ENCODE assay signal across 8 cellular contexts in the genomic region with DNA sequence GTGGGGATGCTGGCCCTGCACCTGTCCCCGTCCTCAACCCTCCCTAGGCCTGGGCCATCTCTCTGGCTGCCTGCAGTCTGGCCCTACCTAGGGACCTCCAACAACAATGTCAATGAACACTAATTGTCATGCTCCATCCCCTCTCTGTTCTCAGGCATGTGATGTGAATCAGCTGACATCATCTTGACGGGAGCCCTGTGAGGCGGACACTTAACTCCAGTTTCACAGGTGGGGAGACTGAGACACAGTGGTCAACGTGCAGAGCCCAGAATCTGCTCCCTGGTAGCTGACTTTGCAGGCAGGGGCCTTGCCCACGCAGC. TPM values are rescaled to one million over a fixed set of nuclear protein-coding genes. Genes with fewer than 3 reads are reported as not detected.
DNase-seq lines count a peak whose midpoint lies in the region; ATAC-seq and TF ChIP-seq lines count a peak whose summit lies in the region.

No MANE protein-coding gene starts in this region.

- H3K4me3 ChIP-seq in ACC112 (ENCODE audit: low read depth, low read length) (peak overlapping the region; percentile 84), LNCaP clone FGC (ENCODE audit: low read depth, low read length) (peak overlapping the region; percentile 90), coronary artery (peak overlapping the region; percentile 96), mucosa of descending colon (no peak overlapping the region)

- no peaks in the 10 kb centered on the region for H3K9me3 Mint-ChIP-seq in naive B cell

- no peaks in the 10 kb centered on the region for H3K27me3 ChIP-seq in ACC112 (ENCODE audit: insufficient read depth, low read length)

- TF ChIP-seq CTCF in LNCaP clone FGC (IDR thresholded peaks at IDR 0.05; ENCODE audit: control insufficient read depth, extremely low read depth, insufficient read depth) (no peak), coronary artery (IDR thresholded peaks at IDR 0.05) (no peak), mucosa of descending colon (IDR thresholded peaks at IDR 0.05) (no peak)

- no peaks in the 10 kb centered on the region for H3K9me3 ChIP-seq in mucosa of descending colon

- no peaks in the 10 kb centered on the region for H3K36me3 ChIP-seq in ACC112 (ENCODE audit: insufficient read depth, low read length)
- no peaks in the 10 kb centered on the region for H3K36me3 ChIP-seq in mucosa of descending colon (ENCODE audit: low read depth)

- intact Hi-C loops in mucosa of descending colon (cut with DNase I, micrococcal nuclease), result no loop called here

- H3K4me3 Mint-ChIP-seq in naive B cell, result peak overlapping the region in 6 of 8 donors; percentile 41 to 92 (median 84)

- H3K27ac Mint-ChIP-seq in naive B cell, result no peak overlapping the region

- H3K27ac ChIP-seq in ACC112 (ENCODE audit: low read depth, low read length), result no peak overlapping the region
- H3K27ac ChIP-seq in coronary artery, result peak overlapping the region; percentile 45 to 92

- peak overlapping the region; percentile 34 for H2AFZ ChIP-seq in ACC112 (ENCODE audit: low read length, unreplicated experiment)

- ATAC-seq in naive B cell (ENCODE audit: low read depth in 2 of 2) (no peak), GM18861 (IDR thresholded peaks at IDR 0.05; ENCODE audit: unreplicated experiment) (no peak), mucosa of descending colon (no peak), HG02852 (IDR thresholded peaks at IDR 0.05; ENCODE audit: unreplicated experiment) (no peak)

- peaks cover 0 to 6% (median 0%) of the 10 kb centered on the region in 3 donors for H3K27me3 Mint-ChIP-seq in naive B cell

- DNase-seq in LNCaP clone FGC (ENCODE audit: low read depth) (no peak), coronary artery (ENCODE audit: low spot score) (no peak), naive B cell (no peak), mucosa of descending colon (no peak)
- no peak for DNase-seq in stimulated activated naive CD4-positive, alpha-beta T cell treated with Interleukin-2 at 50 U/mL for 16 hours (lab: John Stamatoyannopoulos, UW)

- H3K4me1 ChIP-seq in ACC112 (ENCODE audit: control insufficient read depth, insufficient read depth, low read length, unreplicated experiment), result peaks cover 43% of the 10 kb centered on the region
- peaks cover 4% of the 10 kb centered on the region for H3K4me1 ChIP-seq in mucosa of descending colon (ENCODE audit: low read depth)

- no peaks in the 10 kb centered on the region for H3K36me3 Mint-ChIP-seq in naive B cell

- H3K79me2 ChIP-seq in ACC112 (ENCODE audit: control insufficient read depth, insufficient read depth, low read length, unreplicated experiment), result peaks cover 6% of the 10 kb centered on the region

- peaks cover 42 to 49% (median 46%) of the 10 kb centered on the region in 3 donors for H3K4me1 Mint-ChIP-seq in naive B cell

RNA-seq across cellular contexts. Expression of a gene that starts 0.8 kb away (rescaled TPM):
- polyA plus RNA-seq in naive B cell (ENCODE audit: low read depth in 6 of 6), result 10 to 100 TPM; 30.2 to 51.5 (median 41.4) TPM
- 10 to 100 TPM in 1 of 3 donors, 1 to 10 TPM in 2; 4.1 to 46.1 (median 9.5) TPM for total RNA-seq in mucosa of descending colon

RNA-seq across cellular contexts. Expression of a gene that starts 12.8 kb away (rescaled TPM):
- polyA plus RNA-seq in naive B cell (ENCODE audit: low read depth in 6 of 6), result not detected
- 10 to 100 TPM in 2 of 3 donors, 1 to 10 TPM in 1; 4.7 to 20.0 (median 12.6) TPM for total RNA-seq in mucosa of descending colon

RNA-seq across cellular contexts. Expression of a gene that starts 17.1 kb away (rescaled TPM):
- polyA plus RNA-seq in naive B cell (ENCODE audit: low read depth in 6 of 6), result 100 to 1,000 TPM; 112 to 170 (median 132) TPM
- total RNA-seq in mucosa of descending colon, result 1 to 10 TPM; 4.7 to 6.9 (median 6.5) TPM

RNA-seq across cellular contexts. Expression of a gene that starts 17.6 kb away (rescaled TPM):
- polyA plus RNA-seq in naive B cell (ENCODE audit: low read depth in 6 of 6), result 1 to 10 TPM in 5 of 6 donors, under 1 TPM in 1; 0.91 to 3.4 (median 2.3) TPM
- total RNA-seq in mucosa of descending colon, result under 1 TPM; 0.26 to 0.76 (median 0.39) TPM

RNA-seq across cellular contexts. Expression of a gene that starts 22.0 kb away (rescaled TPM):
- polyA plus RNA-seq in naive B cell (ENCODE audit: low read depth in 6 of 6), result under 1 TPM in 1 of 6 donors, not detected in 5; 0.47 TPM
- not detected for total RNA-seq in mucosa of descending colon
